ENCODE assay signal across 20 cellular contexts in the genomic region with DNA sequence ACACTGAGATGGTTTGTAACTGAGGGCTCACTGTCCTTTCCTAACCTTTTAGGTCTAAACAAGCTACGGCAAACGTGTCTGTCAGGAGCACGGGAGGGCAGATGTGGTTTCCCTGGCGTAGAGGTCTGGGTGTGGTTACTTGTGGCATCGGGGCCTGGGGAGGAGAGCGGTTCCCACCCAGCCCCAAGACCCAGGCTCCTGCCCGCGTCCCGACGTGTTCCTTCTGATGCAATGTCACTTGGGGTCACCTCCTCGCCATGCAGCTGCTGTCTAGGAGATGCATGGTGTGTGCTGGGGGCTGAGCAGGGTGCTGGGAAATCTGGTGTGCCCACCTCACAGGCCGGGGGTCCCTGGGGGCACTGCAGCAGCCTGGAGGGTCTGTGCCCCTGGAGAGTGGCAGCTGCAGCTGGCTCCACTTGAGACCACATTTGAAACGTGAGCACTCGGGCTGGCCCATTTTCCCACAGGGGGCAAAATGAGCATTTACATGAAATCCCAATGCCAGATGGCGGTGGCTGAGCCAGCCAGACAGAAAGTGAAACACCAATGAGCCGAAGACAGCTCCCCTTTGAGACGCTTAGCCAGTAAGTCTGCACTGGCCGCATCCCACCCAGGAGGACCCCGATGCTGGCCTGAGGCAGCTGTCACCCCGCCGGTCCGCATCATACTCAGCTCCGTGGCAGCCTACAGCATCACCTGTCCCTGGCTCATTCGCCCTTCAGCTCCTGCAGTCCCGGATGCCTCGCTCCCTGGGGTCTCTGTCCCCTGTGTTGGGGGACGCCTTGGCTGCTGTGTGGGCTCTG. TPM values are rescaled to one million over a fixed set of nuclear protein-coding genes. Genes with fewer than 3 reads are reported as not detected.
DNase-seq lines count a peak whose midpoint lies in the region; ATAC-seq, FAIRE-seq and TF ChIP-seq lines count a peak whose summit lies in the region.
"Had no signal": no experiment of that assay in that cellular context is flagged by ENCODE, and none has a peak within 500 bp of the region (broad histone marks: within the 10 kb centered on the region; RNA-seq: fewer than 3 reads in every experiment).

No MANE protein-coding gene starts in this region.

- H3K4me1 ChIP-seq in breast epithelium: peaks cover 9 to 13% of the 10 kb centered on the region in 2 donors
- peaks cover 59% of the 10 kb centered on the region for H3K4me1 ChIP-seq in psoas muscle
- H3K4me1 ChIP-seq: ascending aorta, pancreas, thyroid gland had no signal

- ATAC-seq in psoas muscle: no peak
- ATAC-seq: activated naive CD4-positive, alpha-beta T cell treated with anti-CD3 and anti-CD28 coated beads, Interleukin-2, amount 50 U/mL, for 72 hours; activated T-cell treated with anti-CD3 and anti-CD28 coated beads, Interleukin-2, amount 50 U/mL, for 72 hours; esophagus mucosa; HCT116; naive thymus-derived CD4-positive, alpha-beta T cell; stimulated activated naive B cell treated with anti-CD40 and anti-IgM and Interleukin-4, amounts not matched to agents 10 μg/mL and 1 μg/mL and 100 μg/mL, for 72 hours had no signal

- H3K36me3 ChIP-seq in breast epithelium (peaks cover 6% of the 10 kb centered on the region), psoas muscle (ENCODE audit: insufficient read depth in 1 of 2, low read depth in 1 of 2) (peaks cover 3 to 71% of the 10 kb centered on the region in 2 donors)

- no peak overlapping the region for H3K4me3 ChIP-seq in breast epithelium
- H3K4me3 ChIP-seq in psoas muscle: peak overlapping the region; percentile 27
- H3K4me3 ChIP-seq: ascending aorta, pancreas, sigmoid colon, thyroid gland had no signal

- H3K27me3 ChIP-seq in breast epithelium (no peaks in the 10 kb centered on the region), psoas muscle (ENCODE audit: insufficient read depth in 3 of 3, low read length in 2 of 3) (no peaks in the 10 kb centered on the region)
- H3K27me3 ChIP-seq: ascending aorta, pancreas, sigmoid colon, thyroid gland had no signal

- no peak for TF ChIP-seq POLR2A in breast epithelium (IDR thresholded peaks at IDR 0.05)

- H3K27ac ChIP-seq in breast epithelium (peak overlapping the region; percentile 91 to 96), psoas muscle (peak overlapping the region; percentile 95)
- H3K27ac ChIP-seq: ascending aorta, pancreas, sigmoid colon had no signal

- peak; percentile 63 for DNase-seq in D721Med (ENCODE audit: insufficient read length, low spot score)
- DNase-seq in LHCN-M2 (ENCODE audit: low read depth): peak; percentile 44
- no peak for DNase-seq in breast epithelium (ENCODE audit: low spot score in 2 of 2)
- DNase-seq in psoas muscle: no peak
- DNase-seq in HuH-7.5 (ENCODE audit: low spot score): no peak
- no peak for DNase-seq in A172 (ENCODE audit: low spot score)
- DNase-seq in SKM-1 (lab: John Stamatoyannopoulos, UW; ENCODE audit: unreplicated experiment): no peak
- DNase-seq: activated CD4-positive, alpha-beta T cell treated with anti-CD3 and anti-CD28 coated beads for 1 hour; activated T-cell treated with anti-CD3 and anti-CD28 coated beads, Interleukin-2, amount 50 U/mL, for 72 hours; effector CD4-positive, alpha-beta T cell; naive thymus-derived CD4-positive, alpha-beta T cell; sigmoid colon; stimulated activated naive B cell treated with anti-CD40 and anti-IgM and Interleukin-4, amounts not matched to agents 10 μg/mL and 1 μg/mL and 100 μg/mL, for 72 hours; thyroid gland had no signal

- FAIRE-seq in D721Med (lab: Jason Lieb, UNC): no peak
- FAIRE-seq: frontal cortex, pancreas had no signal

- no peaks in the 10 kb centered on the region for H3K9me3 ChIP-seq in breast epithelium
- H3K9me3 ChIP-seq in psoas muscle: no peaks in the 10 kb centered on the region
- H3K9me3 ChIP-seq: ascending aorta, pancreas, sigmoid colon, thyroid gland had no signal

- 46 to 58% (median 53%) methylated on average over 27 of the region's 27 CpGs for WGBS in psoas muscle, 3 donors

- intact Hi-C loops in breast epithelium (cut with DNase I; ENCODE audit: low total_unique reads): no loop called here
- intact Hi-C loops in psoas muscle (cut with DNase I): no loop called here

- TF ChIP-seq CTCF in D721Med (IDR thresholded peaks at IDR 0.05; ENCODE audit: insufficient read depth, missing control alignments) (no peak), breast epithelium (IDR thresholded peaks at IDR 0.05) (no peak), psoas muscle (IDR thresholded peaks at IDR 0.05) (no peak)

RNA-seq across cellular contexts. Expression of a gene that starts 22.3 kb away (rescaled TPM):
- total RNA-seq in LHCN-M2 (2014; rRNA removed): 151 and 161 TPM in 2 replicates
- 338 TPM for polyA plus RNA-seq in LHCN-M2 (2012)
- 10 to 100 TPM; 36.3 to 55.1 (median 42.1) TPM for total RNA-seq in breast epithelium
- 10 to 100 TPM; 11.4 to 24.0 (median 19.1) TPM for total RNA-seq in psoas muscle
- 100 to 1,000 TPM in 1 of 3 donors, 10 to 100 TPM in 2; 23.9 to 164 (median 40.0) TPM for polyA plus RNA-seq in psoas muscle
- 200 and 211 TPM in 2 replicates for total RNA-seq in A172 (2014; rRNA removed; shearing (Covaris generic))

RNA-seq across cellular contexts. Expression of a gene that starts 31.2 kb away (rescaled TPM):
- total RNA-seq in LHCN-M2 (2014; rRNA removed) (107 and 109 TPM in 2 replicates), breast epithelium (10 to 100 TPM; 33.6 to 74.1 (median 49.6) TPM), psoas muscle (10 to 100 TPM; 55.9 to 97.4 (median 78.6) TPM)
- 82.5 TPM for polyA plus RNA-seq in LHCN-M2 (2012)
- polyA plus RNA-seq in psoas muscle: 100 to 1,000 TPM in 2 of 3 donors, 10 to 100 TPM in 1; 64.6 to 138 (median 108) TPM
- total RNA-seq in A172 (2014; rRNA removed; shearing (Covaris generic)): 81.8 and 93.3 TPM in 2 replicates

RNA-seq across cellular contexts. Expression of a gene that starts 53.2 kb away (rescaled TPM):
- 9.2 and 11.4 TPM in 2 replicates for total RNA-seq in LHCN-M2 (2014; rRNA removed)
- polyA plus RNA-seq in LHCN-M2 (2012): 7.7 TPM
- 1 to 10 TPM; 1.6 to 3.6 (median 2.9) TPM for total RNA-seq in breast epithelium
- total RNA-seq in psoas muscle: 1 to 10 TPM; 3.1 to 5.1 (median 3.8) TPM
- polyA plus RNA-seq in psoas muscle: 1 to 10 TPM; 2.4 to 3.5 (median 2.8) TPM
- 7.5 and 9.5 TPM in 2 replicates for total RNA-seq in A172 (2014; rRNA removed; shearing (Covaris generic))

Comparison
In these comparisons a context has a peak if more than half of its experiments do, and no peak if none do; other contexts are left out.
1. DNase-seq: peak in D721Med (single experiment) and LHCN-M2 (single experiment); none in breast epithelium (0 of 2), psoas muscle (0 of 2), HuH-7.5 (single experiment), A172 (single experiment) and SKM-1 (single experiment).